ENCODE assay signal across 24 cellular contexts in genomic region chr7:45692031-45692430, GRCh38.
"Had no signal": no experiment of that assay in that cellular context is flagged by ENCODE, and none has a peak within 500 bp of the region (broad histone marks: within the 10 kb centered on the region; RNA-seq: fewer than 3 reads in every experiment).

No MANE protein-coding gene starts in this region.

- H3K27ac Mint-ChIP-seq: activated CD8-positive, alpha-beta T cell treated with anti-CD3 and anti-CD28 coated beads, Interleukin-2, amount 10 ng/mL, durations not matched to agents 7 days and 5 days; activated naive CD8-positive, alpha-beta T cell; activated T-helper 17 cell treated with anti-CD3 and anti-CD28 coated beads, Interleukin-2, amount 50 U/mL, for 72 hours; nephron had no signal

- H3K27ac ChIP-seq: adrenal gland, ascending aorta, brain microvascular endothelial cell, neutrophil, ovary, SJSA1 had no signal

- H3K9me3 Mint-ChIP-seq: activated T-helper 17 cell treated with anti-CD3 and anti-CD28 coated beads, Interleukin-2, amount 50 U/mL, for 72 hours; central memory CD8-positive, alpha-beta T cell; nephron had no signal

- H3K4me1 Mint-ChIP-seq: activated T-helper 17 cell treated with anti-CD3 and anti-CD28 coated beads, Interleukin-2, amount 50 U/mL, for 72 hours; central memory CD8-positive, alpha-beta T cell; nephron had no signal

- H3K36me3 ChIP-seq: adrenal gland, ascending aorta, brain microvascular endothelial cell, neutrophil, ovary, SJSA1 had no signal

- DNase-seq: activated CD4-positive, alpha-beta T cell treated with anti-CD3 and anti-CD28 coated beads for 4 hours; activated CD4-positive, CD25-positive, alpha-beta regulatory T cell; activated CD8-positive, alpha-beta T cell treated with anti-CD3 and anti-CD28 coated beads, Interleukin-2, amount 10 ng/mL, durations not matched to agents 7 days and 5 days; activated naive CD4-positive, alpha-beta T cell; activated T-cell treated with anti-CD3 and anti-CD28 coated beads, Interleukin-2, amount 50 U/mL, for 1 hour; brain microvascular endothelial cell; cortex of kidney; foreskin fibroblast; left colon; mammary epithelial cell; midbrain; ovary; right cardiac atrium; stimulated activated CD4-positive, alpha-beta T cell treated with anti-CD3 and anti-CD28 coated beads, Interleukin-4, amount 100 ng/mL, for 1 hour; stimulated activated naive CD4-positive, alpha-beta T cell; T-helper 9 cell had no signal

- H3K4me1 ChIP-seq: adrenal gland, ascending aorta had no signal

- H3K27me3 Mint-ChIP-seq: activated naive CD8-positive, alpha-beta T cell had no signal

- ATAC-seq: activated CD8-positive, alpha-beta T cell treated with anti-CD3 and anti-CD28 coated beads, Interleukin-2, amount 10 ng/mL, durations not matched to agents 7 days and 5 days; activated T-helper 17 cell treated with anti-CD3 and anti-CD28 coated beads, Interleukin-2, amount 50 U/mL, for 72 hours; right cardiac atrium had no signal

- H3K27me3 ChIP-seq: adrenal gland, ascending aorta, brain microvascular endothelial cell, neutrophil, ovary, SJSA1 had no signal

- H3K4me3 ChIP-seq: adrenal gland, ascending aorta, ovary, SJSA1 had no signal

- H3K36me3 Mint-ChIP-seq: activated naive CD8-positive, alpha-beta T cell had no signal

- H3K4me3 Mint-ChIP-seq: activated CD8-positive, alpha-beta T cell treated with anti-CD3 and anti-CD28 coated beads, Interleukin-2, amount 10 ng/mL, durations not matched to agents 7 days and 5 days; activated naive CD8-positive, alpha-beta T cell; activated T-helper 17 cell treated with anti-CD3 and anti-CD28 coated beads, Interleukin-2, amount 50 U/mL, for 72 hours; central memory CD8-positive, alpha-beta T cell; nephron had no signal

- H3K9me3 ChIP-seq: adrenal gland, ascending aorta, neutrophil, ovary, SJSA1 had no signal
